Comparison of ENCODE assay signal across 2 cellular contexts in genomic region chr1:42046772-42047552, GRCh38.
TF ChIP-seq lines count a peak whose summit lies in the region.

No MANE protein-coding gene starts in this region.

TF ChIP-seq in GM23338, 12 proteins besides CTCF, POLR2A, EP300 and RAD21 (continued from another document):
- no peak for TF ChIP-seq REST (IDR thresholded peaks at IDR 0.05; ENCODE audit: unreplicated experiment)
- no peak for TF ChIP-seq STAT1 (IDR thresholded peaks at IDR 0.05; ENCODE audit: unreplicated experiment)
- no peak for TF ChIP-seq ZNF331 (CRISPR knock-in tag; IDR thresholded peaks at IDR 0.05; ENCODE audit: low read depth)
- TF ChIP-seq POLR2AphosphoS5 (IDR thresholded peaks at IDR 0.05; ENCODE audit: low read depth): no peak
- no peak for TF ChIP-seq JUNB (IDR thresholded peaks at IDR 0.05; ENCODE audit: unreplicated experiment)
- no peak for TF ChIP-seq ZNF114 (CRISPR knock-in tag; IDR thresholded peaks at IDR 0.05)
- TF ChIP-seq EZH2phosphoT487 (IDR thresholded peaks at IDR 0.05; ENCODE audit: unreplicated experiment): no peak
TF ChIP-seq in GM23338: peak in this region for 0.

TF ChIP-seq in liver, 16 proteins besides CTCF, POLR2A, EP300 and RAD21 (continued from another document):
- TF ChIP-seq ZBTB33 (IDR thresholded peaks at IDR 0.05): no peak
- TF ChIP-seq GABPA (IDR thresholded peaks at IDR 0.05 in 1 of 2, conservative IDR thresholded peaks at IDR 0.05 in 1 of 2): no peak
- TF ChIP-seq FOXA1 (IDR thresholded peaks at IDR 0.05): peak; percentile 36
- TF ChIP-seq HNF4A (conservative IDR thresholded peaks at IDR 0.05): peak; percentile 89 to 93
- TF ChIP-seq ATF3 (IDR thresholded peaks at IDR 0.05): peak; percentile 59
